In genomic region chr7:147207988-147208387, GRCh38 we compare ENCODE assay signal across 28 cellular contexts.
"Had no signal": no experiment of that assay in that cellular context is flagged by ENCODE, and none has a peak within 500 bp of the region (broad histone marks: within the 10 kb centered on the region; RNA-seq: fewer than 3 reads in every experiment).

No MANE protein-coding gene starts in this region.

- H3K27ac Mint-ChIP-seq: memory B cell; mesothelial cell of epicardium; naive B cell; natural killer cell treated with Interleukin-12 subunit alpha and Interleukin-12 subunit beta and Interleukin-15 and Interleukin-18, amount 100 ng/mL, for 72 hours; stimulated activated naive B cell treated with anti-CD40 and anti-IgM and Interleukin-4, amounts not matched to agents 10 μg/mL and 1 μg/mL and 100 μg/mL, for 72 hours; stimulated activated naive CD8-positive, alpha-beta T cell treated with anti-CD3 and anti-CD28 coated beads, Interleukin-15, Interleukin-2, amounts not matched to agents 100 ng/mL and 50 ng/mL, for 24 hours had no signal

- H2AFZ ChIP-seq: hepatocyte had no signal

- H3K4me1 Mint-ChIP-seq: memory B cell, mesothelial cell of epicardium, naive B cell, neural crest cell had no signal

- H3K9me3 ChIP-seq: gastroesophageal sphincter, neutrophil, pancreas, right lobe of liver, thoracic aorta, upper lobe of left lung had no signal

- H3K27me3 Mint-ChIP-seq: memory B cell; naive B cell; natural killer cell treated with Interleukin-12 subunit alpha and Interleukin-12 subunit beta and Interleukin-15 and Interleukin-18, amount 100 ng/mL, for 72 hours; stimulated activated naive B cell treated with anti-CD40 and anti-IgM and Interleukin-4, amounts not matched to agents 10 μg/mL and 1 μg/mL and 100 μg/mL, for 72 hours; stimulated activated naive CD8-positive, alpha-beta T cell treated with anti-CD3 and anti-CD28 coated beads, Interleukin-15, Interleukin-2, amounts not matched to agents 100 ng/mL and 50 ng/mL, for 24 hours had no signal

- H3K4me3 Mint-ChIP-seq: memory B cell; mesothelial cell of epicardium; naive B cell; natural killer cell treated with Interleukin-12 subunit alpha and Interleukin-12 subunit beta and Interleukin-15 and Interleukin-18, amount 100 ng/mL, for 72 hours; neural crest cell; stimulated activated naive B cell treated with anti-CD40 and anti-IgM and Interleukin-4, amounts not matched to agents 10 μg/mL and 1 μg/mL and 100 μg/mL, for 72 hours; stimulated activated naive CD8-positive, alpha-beta T cell treated with anti-CD3 and anti-CD28 coated beads, Interleukin-15, Interleukin-2, amounts not matched to agents 100 ng/mL and 50 ng/mL, for 24 hours had no signal

- H3K4me2 ChIP-seq: hepatocyte had no signal

- H3K27me3 ChIP-seq: esophagus muscularis mucosa, foreskin keratinocyte, gastroesophageal sphincter, heart left ventricle, hepatocyte, neutrophil, pancreas, right lobe of liver, tibial nerve, upper lobe of left lung had no signal

- H3K36me3 Mint-ChIP-seq: memory B cell; mesothelial cell of epicardium; naive B cell; natural killer cell treated with Interleukin-12 subunit alpha and Interleukin-12 subunit beta and Interleukin-15 and Interleukin-18, amount 100 ng/mL, for 72 hours; stimulated activated naive B cell treated with anti-CD40 and anti-IgM and Interleukin-4, amounts not matched to agents 10 μg/mL and 1 μg/mL and 100 μg/mL, for 72 hours had no signal

- ATAC-seq: foreskin keratinocyte; gastroesophageal sphincter; heart left ventricle; left lobe of liver; mucosa of descending colon; natural killer cell treated with Interleukin-12 subunit alpha and Interleukin-12 subunit beta and Interleukin-15 and Interleukin-18, amount 100 ng/mL, for 72 hours; pancreas; right lobe of liver; stimulated activated naive B cell treated with anti-CD40 and anti-IgM and Interleukin-4, amounts not matched to agents 10 μg/mL and 1 μg/mL and 100 μg/mL, for 72 hours had no signal

- H3K79me2 ChIP-seq: hepatocyte had no signal

- FAIRE-seq: endothelial cell of umbilical vein, keratinocyte, pancreas, urothelium cell line had no signal

- H3K36me3 ChIP-seq: esophagus muscularis mucosa, gastroesophageal sphincter, heart left ventricle, neutrophil, pancreas, right lobe of liver, thoracic aorta, tibial nerve, upper lobe of left lung had no signal

- H3K27ac ChIP-seq: esophagus muscularis mucosa, foreskin keratinocyte, gastroesophageal sphincter, heart left ventricle, hepatocyte, neutrophil, pancreas, right lobe of liver, thoracic aorta, tibial nerve, upper lobe of left lung had no signal

- H3K4me3 ChIP-seq: esophagus muscularis mucosa, gastroesophageal sphincter, heart left ventricle, hepatocyte, lung, mucosa of descending colon, pancreas, right lobe of liver, thoracic aorta, tibial nerve, upper lobe of left lung had no signal

- DNase-seq: effector CD8-positive, alpha-beta T cell; foreskin keratinocyte; heart left ventricle; mucosa of descending colon; naive B cell; pancreas; right lobe of liver; small intestine; stimulated activated CD4-positive, alpha-beta T cell treated with anti-CD3 and anti-CD28 coated beads, Interleukin-15, amount 100 ng/mL, for 24 hours; stimulated activated CD4-positive, alpha-beta T cell treated with anti-CD3 and anti-CD28 coated beads, Interleukin-2, amount 100 ng/mL, for 48 hours; stimulated activated naive B cell treated with anti-CD40 and anti-IgM and Interleukin-4, amounts not matched to agents 10 μg/mL and 1 μg/mL and 100 μg/mL, for 72 hours; upper lobe of left lung had no signal

- H3K4me1 ChIP-seq: esophagus muscularis mucosa, foreskin keratinocyte, gastroesophageal sphincter, heart left ventricle, pancreas, right lobe of liver, tibial nerve, upper lobe of left lung had no signal
